Comparison of ENCODE assay signal across 8 cellular contexts in genomic region chr12:67415473-67415872, GRCh38.
DNase-seq lines count a peak whose midpoint lies in the region; ATAC-seq and TF ChIP-seq lines count a peak whose summit lies in the region.

No MANE protein-coding gene starts in this region.

- H3K9me2 ChIP-seq in hepatocyte (replicated peaks; ENCODE audit: insufficient read depth) = no peaks in the 10 kb centered on the region

- H3K27me3 ChIP-seq in RWPE2 (ENCODE audit: insufficient read depth, poor library complexity, severe bottlenecking) = no peaks in the 10 kb centered on the region
- H3K27me3 ChIP-seq in hepatocyte = no peaks in the 10 kb centered on the region

- WGBS in hepatocyte (ENCODE audit: low lambda C conversion rate, missing lambda C conversion rate) = 36% methylated on average over 4 of the region's 4 CpGs

- no peaks in the 10 kb centered on the region for H4K20me1 ChIP-seq in hepatocyte (ENCODE audit: insufficient read depth, poor library complexity, severe bottlenecking)

- no peak overlapping the region for H3K4me2 ChIP-seq in hepatocyte

- H3K27ac ChIP-seq in RWPE2 (ENCODE audit: poor library complexity, severe bottlenecking) = no peak overlapping the region
- H3K27ac ChIP-seq in hepatocyte = no peak overlapping the region

- H3K9me3 ChIP-seq in RWPE2 (ENCODE audit: severe bottlenecking) (no peaks in the 10 kb centered on the region), hepatocyte (ENCODE audit: low read depth) (no peaks in the 10 kb centered on the region)

- no peak for DNase-seq in AG09319 (ENCODE audit: extremely low read depth, low read depth)
- DNase-seq in HK-2 (ENCODE audit: unreplicated experiment) = peak; percentile 31
- no peak for DNase-seq in RWPE2 (ENCODE audit: low spot score)
- DNase-seq in hepatocyte (ENCODE audit: low spot score) = no peak
- no peak for DNase-seq in mucosa of gallbladder (ENCODE audit: low spot score)

- TF ChIP-seq CTCF in AG09319 (IDR thresholded peaks at IDR 0.05; ENCODE audit: low read depth, low read length) = peak; percentile 41
- TF ChIP-seq CTCF in RWPE2 (IDR thresholded peaks at IDR 0.05; ENCODE audit: poor library complexity, severe bottlenecking) = peak; percentile 39
- TF ChIP-seq CTCF in hepatocyte (IDR thresholded peaks at IDR 0.05; ENCODE audit: poor library complexity) = peak; percentile 39

- no peaks in the 10 kb centered on the region for H3K79me2 ChIP-seq in hepatocyte

- H3K4me1 ChIP-seq in RWPE2 (ENCODE audit: insufficient read depth, poor library complexity, severe bottlenecking) (no peaks in the 10 kb centered on the region), hepatocyte (ENCODE audit: insufficient read depth) (peaks cover 17% of the 10 kb centered on the region)

- H3K4me3 ChIP-seq in RWPE2 (ENCODE audit: severe bottlenecking) = no peak overlapping the region
- H3K4me3 ChIP-seq in hepatocyte = no peak overlapping the region

- no peak overlapping the region for H2AFZ ChIP-seq in hepatocyte

- H3K36me3 ChIP-seq in RWPE2 (ENCODE audit: low read depth) (no peaks in the 10 kb centered on the region), hepatocyte (replicated peaks; ENCODE audit: insufficient read depth, low read depth) (no peaks in the 10 kb centered on the region)

- ATAC-seq in RWPE2 (ENCODE audit: low read depth) = no peak
- ATAC-seq in GM18498 (IDR thresholded peaks at IDR 0.05; ENCODE audit: unreplicated experiment) = no peak
- no peak for ATAC-seq in HG03378 (IDR thresholded peaks at IDR 0.05; ENCODE audit: unreplicated experiment)
- no peak for ATAC-seq in HG03039 (IDR thresholded peaks at IDR 0.05; ENCODE audit: unreplicated experiment)
